9 cellular contexts compared by ENCODE assay signal in the genomic region with DNA sequence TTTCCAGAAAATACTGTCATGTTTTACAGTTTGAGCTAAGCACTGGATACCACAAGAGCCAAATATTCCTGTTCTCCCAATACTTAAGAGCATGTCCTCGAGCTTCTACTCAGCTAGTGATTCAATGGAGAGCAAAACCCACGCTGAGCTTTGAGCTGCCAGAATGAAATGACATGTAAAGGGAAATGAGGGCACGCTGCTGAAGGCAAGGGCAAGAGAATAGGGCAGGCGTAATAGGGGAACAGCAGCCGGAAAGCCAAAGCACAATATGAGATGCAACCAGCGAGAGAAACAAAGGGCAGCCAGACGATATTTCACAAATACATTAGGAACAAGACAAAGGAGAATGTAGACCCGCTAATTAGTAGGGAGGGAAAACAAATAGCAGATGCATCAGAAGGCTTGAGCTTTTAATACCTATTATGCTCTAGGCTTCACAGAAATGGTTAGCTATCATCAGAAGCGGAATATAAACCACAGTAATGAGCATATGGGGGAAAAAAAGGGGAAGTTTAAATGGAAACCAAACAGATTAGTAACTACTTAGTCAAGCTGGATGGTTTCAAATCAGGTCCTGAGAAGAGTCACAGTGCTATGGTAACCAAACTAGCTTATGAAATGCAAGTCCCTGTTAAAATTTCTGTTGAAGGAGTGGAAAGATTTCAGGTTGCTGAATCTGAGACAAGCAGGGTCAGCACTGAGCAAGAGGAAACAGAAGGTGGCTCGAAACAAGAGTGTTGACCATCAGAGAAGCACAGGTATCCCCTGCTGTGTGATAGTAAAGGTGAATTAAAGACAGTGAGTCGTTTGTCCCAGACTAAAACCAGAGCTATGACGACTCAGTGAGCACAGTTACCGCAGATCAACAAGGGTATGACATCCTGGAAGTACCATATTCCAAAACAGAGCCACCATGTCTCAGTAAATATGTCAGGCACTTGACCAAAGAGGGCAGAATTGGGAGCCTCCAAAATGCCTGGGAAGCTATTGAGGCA.
DNase-seq lines count a peak whose midpoint lies in the region; ATAC-seq and TF ChIP-seq lines count a peak whose summit lies in the region.
"Had no signal": no experiment of that assay in that cellular context is flagged by ENCODE, and none has a peak within 500 bp of the region (broad histone marks: within the 10 kb centered on the region; RNA-seq: fewer than 3 reads in every experiment).

No MANE protein-coding gene starts in this region.

- H3K4me3 ChIP-seq in H7 (ENCODE audit: insufficient read depth, low read depth, low read length), result no peak overlapping the region
- no peak overlapping the region for H3K4me3 ChIP-seq in testis

- H3K4me1 ChIP-seq in testis, result no peaks in the 10 kb centered on the region

- peak; percentile 71 for ATAC-seq in GM19467 (IDR thresholded peaks at IDR 0.05; ENCODE audit: unreplicated experiment)
- peak; percentile 86 for ATAC-seq in HG03139 (IDR thresholded peaks at IDR 0.05; ENCODE audit: unreplicated experiment)

- no peaks in the 10 kb centered on the region for H3K9me3 ChIP-seq in testis

- no peak for TF ChIP-seq POLR2A in testis (IDR thresholded peaks at IDR 0.05)

- intact Hi-C loops in testis (cut with DNase I; ENCODE audit: low total_unique reads), result no loop called here

- WGBS in testis, 2 donors, result 92 to 95% methylated on average over 13 of the region's 13 CpGs

- TF ChIP-seq CTCF in GM13976 (IDR thresholded peaks at IDR 0.05; ENCODE audit: borderline replicate concordance, control extremely low read depth, extremely low read depth, insufficient read depth, missing control alignments) (no peak), testis (IDR thresholded peaks at IDR 0.05) (no peak)

- H3K36me3 ChIP-seq in H7 (replicated peaks; ENCODE audit: control insufficient read depth, insufficient read depth, low read length) (no peaks in the 10 kb centered on the region), testis (ENCODE audit: low read depth, missing control alignments) (no peaks in the 10 kb centered on the region)

- H3K27ac ChIP-seq in testis, result no peak overlapping the region

- DNase-seq in GM13976 (ENCODE audit: low spot score) (peak; percentile 51), OCI-M1 (lab: John Stamatoyannopoulos, UW) (peak; percentile 14), HuH-7 (ENCODE audit: low spot score) (no peak), H7 (no peak), testis (no peak)
- no peak for DNase-seq in stimulated activated CD8-positive, alpha-beta memory T cell treated with anti-CD3 and anti-CD28 coated beads, Interleukin-4, amount 100 ng/mL, for 48 hours
- DNase-seq: small intestine had no signal

- H3K27me3 ChIP-seq in H7 (ENCODE audit: control insufficient read depth, insufficient read depth, low read length), result no peaks in the 10 kb centered on the region
- no peaks in the 10 kb centered on the region for H3K27me3 ChIP-seq in testis

- in situ Hi-C loops in GM13976 (cut with MboI; ENCODE audit: low sequenced_read_pairs, unreplicated experiment), result no loop called here

Comparison
In these comparisons a context has a peak if more than half of its experiments do, and no peak if none do; other contexts are left out.
1. DNase-seq: peak in GM13976 (single experiment) and OCI-M1 (single experiment); none in HuH-7 (single experiment), stimulated activated CD8-positive, alpha-beta memory T cell treated with anti-CD3 and anti-CD28 coated beads, Interleukin-4, amount 100 ng/mL, for 48 hours (single experiment), H7 (single experiment) and testis (single experiment).